In genomic region chr2:210324458-210324857, GRCh38 we compare ENCODE assay signal across 22 cellular contexts. TPM values are rescaled to one million over a fixed set of nuclear protein-coding genes. Genes with fewer than 3 reads are reported as not detected.
A peak's percentile ranks its signal among the peaks of the same experiment; 100 is the strongest.
DNase-seq lines count a peak whose midpoint lies in the region.
"Had no signal": no experiment of that assay in that cellular context is flagged by ENCODE, and none has a peak within 500 bp of the region (broad histone marks: within the 10 kb centered on the region; RNA-seq: fewer than 3 reads in every experiment).

No MANE protein-coding gene starts in this region.

- H3K36me3 ChIP-seq in mesenchymal stem cell (ENCODE audit: control insufficient read depth in 1 of 2, insufficient read depth in 2 of 2, low read depth in 1 of 2, low read length in 2 of 2) (no peaks in the 10 kb centered on the region), neuron (ENCODE audit: insufficient read depth, low read length) (no peaks in the 10 kb centered on the region), skeletal muscle tissue (ENCODE audit: control insufficient read depth in 3 of 3, insufficient read depth in 3 of 3, low read length in 3 of 3) (no peaks in the 10 kb centered on the region)
- H3K36me3 ChIP-seq in CD8-positive, alpha-beta memory T cell (ENCODE audit: insufficient read depth, low read length): no peaks in the 10 kb centered on the region

- no peak overlapping the region for H2BK120ac ChIP-seq in mesenchymal stem cell (ENCODE audit: low read depth, low read length)

- H3K18ac ChIP-seq in mesenchymal stem cell (ENCODE audit: low read depth in 1 of 2, low read length in 2 of 2): no peak overlapping the region

- POLR2A ChIA-PET in CD8-positive, alpha-beta memory T cell (lab: Charles Lee): no interaction called here

- H3K9ac ChIP-seq in mesenchymal stem cell (ENCODE audit: low read length) (no peak overlapping the region), skeletal muscle tissue (ENCODE audit: low read depth in 1 of 3, low read length in 3 of 3) (peak overlapping the region; percentile 63 to 73 (median 66))
- H3K9ac ChIP-seq: GM23248 had no signal

- no peak overlapping the region for H3K4me2 ChIP-seq in mesenchymal stem cell (ENCODE audit: low read length, poor library complexity, severe bottlenecking)
- H3K4me2 ChIP-seq: A549 had no signal

- H2AFZ ChIP-seq in mesenchymal stem cell (ENCODE audit: low read depth, low read length) (no peak overlapping the region), neuron (ENCODE audit: low read depth, low read length) (peak overlapping the region; percentile 43)
- H2AFZ ChIP-seq: GM23248 had no signal

- 55% methylated on average over 4 of the region's 4 CpGs for WGBS in mesenchymal stem cell

- no peak overlapping the region for H3K27ac Mint-ChIP-seq in CD8-positive, alpha-beta memory T cell
- H3K27ac Mint-ChIP-seq: CD4-positive, alpha-beta memory T cell; HFFc6 had no signal

- DNase-seq in NCI-H2107 treated with DMSO at 0.1 percent for 48 hours (lab: John Stamatoyannopoulos, UW; ENCODE audit: unreplicated experiment) (peak; percentile 21), NCI-H2107 (lab: John Stamatoyannopoulos, UW) (no peak), mesenchymal stem cell (no peak), CD1c-positive myeloid dendritic cell (ENCODE audit: extremely low spot score) (no peak), NCI-H146 (lab: John Stamatoyannopoulos, UW) (no peak)
- DNase-seq in CD8-positive, alpha-beta memory T cell: no peak
- DNase-seq: AML-193; Calu3; CD4-positive, alpha-beta memory T cell; DMS79 treated with DMSO at 0.1 percent for 48 hours; GF-D8; GM23248; HFFc6; IMR-90 had no signal

- no peak overlapping the region for H3K23ac ChIP-seq in mesenchymal stem cell (ENCODE audit: low read length in 2 of 2)

- H3K27me3 ChIP-seq in mesenchymal stem cell (ENCODE audit: control insufficient read depth in 1 of 2, insufficient read depth in 1 of 2, low read length in 2 of 2): no peaks in the 10 kb centered on the region
- no peaks in the 10 kb centered on the region for H3K27me3 ChIP-seq in neuron (ENCODE audit: insufficient read depth, low read length)
- H3K27me3 ChIP-seq in skeletal muscle tissue (ENCODE audit: control insufficient read depth in 3 of 3, insufficient read depth in 3 of 3, low read length in 3 of 3): no peaks in the 10 kb centered on the region
- H3K27me3 ChIP-seq in CD8-positive, alpha-beta memory T cell (ENCODE audit: insufficient read depth, low read length, poor library complexity, severe bottlenecking): no peaks in the 10 kb centered on the region

- H3K4me1 Mint-ChIP-seq in CD8-positive, alpha-beta memory T cell: no peaks in the 10 kb centered on the region
- H3K4me1 Mint-ChIP-seq: CD4-positive, alpha-beta memory T cell had no signal

- no peak overlapping the region for H2BK15ac ChIP-seq in mesenchymal stem cell (ENCODE audit: low read depth, poor library complexity, severe bottlenecking)

- peaks cover 1% of the 10 kb centered on the region for H3K4me1 ChIP-seq in mesenchymal stem cell (ENCODE audit: control insufficient read depth, insufficient read depth, low read depth, low read length)
- no peaks in the 10 kb centered on the region for H3K4me1 ChIP-seq in neuron (ENCODE audit: insufficient read depth, low read length)
- peaks cover 4 to 7% (median 4%) of the 10 kb centered on the region in 3 donors for H3K4me1 ChIP-seq in skeletal muscle tissue (ENCODE audit: control insufficient read depth in 3 of 3, insufficient read depth in 3 of 3, low read length in 3 of 3)
- H3K4me1 ChIP-seq in CD8-positive, alpha-beta memory T cell (ENCODE audit: insufficient read depth, low read length): no peaks in the 10 kb centered on the region
- H3K4me1 ChIP-seq: A549 had no signal

- H4K8ac ChIP-seq in mesenchymal stem cell (ENCODE audit: low read length): no peak overlapping the region

- no peak overlapping the region for H3K27ac ChIP-seq in mesenchymal stem cell (ENCODE audit: low read length, poor library complexity, severe bottlenecking)
- peak overlapping the region; percentile 92 for H3K27ac ChIP-seq in skeletal muscle tissue (ENCODE audit: low read depth, low read length)
- no peak overlapping the region for H3K27ac ChIP-seq in CD8-positive, alpha-beta memory T cell (ENCODE audit: low read depth, low read length)
- H3K27ac ChIP-seq: 22Rv1, A549, C4-2B, GM23248, HL-60 had no signal

- H3K4ac ChIP-seq in mesenchymal stem cell (ENCODE audit: low read depth in 1 of 2, low read length in 2 of 2): no peak overlapping the region

- H2BK12ac ChIP-seq in mesenchymal stem cell (ENCODE audit: low read length in 2 of 2): no peak overlapping the region

- no peaks in the 10 kb centered on the region for H3K27me3 Mint-ChIP-seq in CD8-positive, alpha-beta memory T cell
- H3K27me3 Mint-ChIP-seq: CD4-positive, alpha-beta memory T cell had no signal

- H3K4me3 ChIP-seq in mesenchymal stem cell (ENCODE audit: insufficient read depth in 1 of 2, low read depth in 1 of 2, low read length in 2 of 2): no peak overlapping the region
- no peak overlapping the region for H3K4me3 ChIP-seq in neuron (ENCODE audit: low read length)
- peak overlapping the region; percentile 41 to 67 (median 60) for H3K4me3 ChIP-seq in skeletal muscle tissue (ENCODE audit: low read length in 3 of 3)
- no peak overlapping the region for H3K4me3 ChIP-seq in CD8-positive, alpha-beta memory T cell (ENCODE audit: low read length)
- H3K4me3 ChIP-seq: A549, GM23248 had no signal

- no peaks in the 10 kb centered on the region for H3K9me3 ChIP-seq in mesenchymal stem cell (ENCODE audit: control insufficient read depth, low read length)
- H3K9me3 ChIP-seq in neuron (ENCODE audit: low read length): no peaks in the 10 kb centered on the region
- no peaks in the 10 kb centered on the region for H3K9me3 ChIP-seq in skeletal muscle tissue (ENCODE audit: control insufficient read depth in 3 of 3, low read length in 3 of 3)
- no peaks in the 10 kb centered on the region for H3K9me3 ChIP-seq in CD8-positive, alpha-beta memory T cell (ENCODE audit: low read length)
- H3K9me3 ChIP-seq: A549 had no signal

- no peak overlapping the region for H3K14ac ChIP-seq in mesenchymal stem cell (ENCODE audit: low read length in 2 of 2)

- H3K4me3 Mint-ChIP-seq in CD8-positive, alpha-beta memory T cell: no peak overlapping the region
- H3K4me3 Mint-ChIP-seq: CD4-positive, alpha-beta memory T cell; HFFc6 had no signal

- no peaks in the 10 kb centered on the region for H3K79me1 ChIP-seq in mesenchymal stem cell (replicated peaks; ENCODE audit: low read length, poor library complexity, severe bottlenecking)

- H3K9me3 Mint-ChIP-seq in CD8-positive, alpha-beta memory T cell: peaks cover 0 to 6% (median 0%) of the 10 kb centered on the region in 5 donors

- CTCF ChIA-PET in CD8-positive, alpha-beta memory T cell (lab: Charles Lee): no interaction called here

- no peak overlapping the region for H4K91ac ChIP-seq in mesenchymal stem cell (ENCODE audit: low read length)

- no peaks in the 10 kb centered on the region for H3K36me3 Mint-ChIP-seq in CD8-positive, alpha-beta memory T cell
- H3K36me3 Mint-ChIP-seq: CD4-positive, alpha-beta memory T cell had no signal

- H2AK5ac ChIP-seq in mesenchymal stem cell (ENCODE audit: low read length, severe bottlenecking): peak overlapping the region; percentile 62

- no peak overlapping the region for H2BK5ac ChIP-seq in mesenchymal stem cell (ENCODE audit: low read depth, low read length, poor library complexity, severe bottlenecking)

RNA-seq across cellular contexts. Expression of gene MYL1, which starts 9.5 kb away (rescaled TPM):
- polyA plus RNA-seq in mesenchymal stem cell (2013, experiment 1 of 2): not detected
- 0.04 TPM for polyA plus RNA-seq in mesenchymal stem cell (2013, experiment 2 of 2)
- total RNA-seq in skeletal muscle tissue: 6,507 TPM
- not detected for total RNA-seq in CD8-positive, alpha-beta memory T cell
- not detected for polyA plus RNA-seq in CD8-positive, alpha-beta memory T cell
- total RNA-seq: Calu3; CD4-positive, alpha-beta memory T cell; GM23248; HFFc6; HT1080; IMR-90 had no signal
- polyA plus RNA-seq: A549; BJ; CD4-positive, alpha-beta memory T cell; GM23248; IMR-90 had no signal

Comparison
In these comparisons a context has a peak if more than half of its experiments do, and no peak if none do; other contexts are left out.
1. H3K4me3 ChIP-seq: peak in skeletal muscle tissue (3 of 3); none in mesenchymal stem cell (0 of 2), neuron (single experiment) and CD8-positive, alpha-beta memory T cell (single experiment).
2. RNA of gene MYL1, which starts 9.5 kb away (total RNA-seq): 6,507 TPM in skeletal muscle tissue (single experiment); not detected in CD8-positive, alpha-beta memory T cell; every median in the first group is over 1,000 times any median in the second.